Comparison of ENCODE assay signal across 29 cellular contexts in the genomic region with DNA sequence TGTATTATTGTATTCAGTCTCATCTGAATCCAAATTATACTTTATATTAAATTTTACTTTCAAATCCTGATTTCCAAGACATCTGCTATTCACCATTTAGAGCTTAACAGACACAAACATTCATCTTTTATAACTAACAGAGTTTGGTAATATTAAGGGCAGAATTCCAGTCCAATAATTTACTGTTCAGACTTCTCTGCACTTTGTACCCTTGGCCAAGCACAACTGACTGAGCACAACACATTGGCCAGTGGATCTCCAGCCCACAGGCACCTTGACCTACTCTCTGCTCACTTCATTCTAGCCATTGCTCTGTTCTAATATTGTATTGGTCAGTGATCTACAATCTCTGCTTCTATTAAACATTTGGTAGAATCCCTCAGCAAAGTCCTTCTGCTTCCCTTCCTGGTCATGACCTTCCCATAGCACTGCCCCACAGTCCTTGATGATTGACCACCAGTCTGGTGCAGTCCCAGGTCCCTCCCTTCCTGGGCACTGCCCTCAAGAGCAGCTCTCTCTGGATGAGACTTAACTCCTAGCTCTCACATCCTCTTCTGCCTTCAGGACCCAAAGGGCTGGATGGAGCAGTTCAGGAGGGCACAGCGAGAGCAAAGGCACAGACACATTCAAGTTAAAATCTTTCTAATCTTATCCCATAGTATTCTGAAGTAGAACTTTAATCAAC.
"Had no signal": no experiment of that assay in that cellular context is flagged by ENCODE, and none has a peak within 500 bp of the region (broad histone marks: within the 10 kb centered on the region; RNA-seq: fewer than 3 reads in every experiment).

No MANE protein-coding gene starts in this region.

- H3K9me3 ChIP-seq: ascending aorta, breast epithelium, esophagus muscularis mucosa, gastrocnemius medialis had no signal

- H3K27me3 ChIP-seq: ascending aorta, dorsolateral prefrontal cortex, esophagus muscularis mucosa, foreskin keratinocyte, gastrocnemius medialis had no signal

- H3K4me3 ChIP-seq: ascending aorta, breast epithelium, coronary artery, dorsolateral prefrontal cortex, esophagus muscularis mucosa, gastrocnemius medialis had no signal

- H3K4me1 ChIP-seq: ascending aorta, breast epithelium, esophagus muscularis mucosa, foreskin keratinocyte had no signal

- FAIRE-seq: TTC549 had no signal

- H3K36me3 ChIP-seq: ascending aorta, breast epithelium, gastrocnemius medialis had no signal

- H3K27ac ChIP-seq: ascending aorta, breast epithelium, coronary artery, dorsolateral prefrontal cortex, esophagus muscularis mucosa, foreskin keratinocyte, gastrocnemius medialis, VCaP had no signal

- ATAC-seq: activated naive CD4-positive, alpha-beta T cell treated with anti-CD3 and anti-CD28 coated beads, Interleukin-2, amount 50 U/mL, for 72 hours; activated T-cell treated with anti-CD3 and anti-CD28 coated beads, Interleukin-2, amount 50 U/mL, for 72 hours; effector memory CD8-positive, alpha-beta T cell; foreskin keratinocyte; gastrocnemius medialis; WTC11 had no signal

- DNase-seq: activated CD4-positive, alpha-beta memory T cell treated with anti-CD3 and anti-CD28 coated beads, Interleukin-2, amount 10 ng/mL, durations not matched to agents 7 days and 5 days; activated CD4-positive, alpha-beta T cell treated with anti-CD3 and anti-CD28 coated beads for 1 hour; activated CD4-positive, alpha-beta T cell treated with anti-CD3 and anti-CD28 coated beads for 4 hours; activated CD4-positive, alpha-beta T cell treated with anti-CD3 and anti-CD28 coated beads, Interleukin-2, amount 10 ng/mL, durations not matched to agents 7 days and 5 days; activated CD4-positive, alpha-beta T cell treated with anti-CD3 and anti-CD28 coated beads, Interleukin-2, amount 50 U/mL, for 4 hours; activated CD8-positive, alpha-beta memory T cell treated with anti-CD3 and anti-CD28 coated beads, Interleukin-2, amount 50 U/mL, for 48 hours; activated gamma-delta T cell; activated naive CD4-positive, alpha-beta T cell; activated naive CD4-positive, alpha-beta T cell treated with anti-CD3 and anti-CD28 coated beads, Interleukin-2, amount 10 ng/mL, durations not matched to agents 7 days and 5 days; activated naive CD8-positive, alpha-beta T cell treated with anti-CD3 and anti-CD28 coated beads, Interleukin-2, amount 10 ng/mL, durations not matched to agents 7 days and 5 days; activated T-cell treated with anti-CD3 and anti-CD28 coated beads for 4 hours; activated T-cell treated with anti-CD3 and anti-CD28 coated beads, Interleukin-2, amount 50 U/mL, for 24 hours; activated T-cell treated with anti-CD3 and anti-CD28 coated beads, Interleukin-2, amount 50 U/mL, for 72 hours; dorsolateral prefrontal cortex; effector CD4-positive, alpha-beta T cell; effector memory CD8-positive, alpha-beta T cell; erythroblast; foreskin keratinocyte; gastrocnemius medialis; glutamatergic neuron; T-helper 2 cell had no signal
